8 cellular contexts compared by ENCODE assay signal in genomic region chr11:93541884-93542752, GRCh38. TPM values are rescaled to one million over a fixed set of nuclear protein-coding genes. Genes with fewer than 3 reads are reported as not detected.
DNase-seq lines count a peak whose midpoint lies in the region; ATAC-seq and TF ChIP-seq lines count a peak whose summit lies in the region.

No MANE protein-coding gene starts in this region.

- H2BK12ac ChIP-seq in neuronal stem cell (ENCODE audit: low read length) = no peak overlapping the region

- ATAC-seq in CD4-positive, alpha-beta T cell (ENCODE audit: poor library complexity) = peak; percentile 72
- peak; percentile 46 for ATAC-seq in GM19043 (IDR thresholded peaks at IDR 0.05; ENCODE audit: low read depth, unreplicated experiment)
- peak; percentile 50 for ATAC-seq in HG03139 (IDR thresholded peaks at IDR 0.05; ENCODE audit: unreplicated experiment)

- no peak overlapping the region for H3K4ac ChIP-seq in neuronal stem cell (ENCODE audit: low read length)

- H3K9ac ChIP-seq in OCI-LY3 (ENCODE audit: low read length) (peak overlapping the region; percentile 91), neuronal stem cell (ENCODE audit: low read depth, low read length, poor library complexity) (peak overlapping the region; percentile 89)

- peaks cover 5% of the 10 kb centered on the region for H3K36me3 Mint-ChIP-seq in CD4-positive, alpha-beta T cell (ENCODE audit: low read depth)

- no peak overlapping the region for H4K91ac ChIP-seq in neuronal stem cell (ENCODE audit: low read depth, low read length, poor library complexity)

- peak overlapping the region; percentile 84 for H2AFZ ChIP-seq in OCI-LY3 (ENCODE audit: low read depth, low read length)
- peak overlapping the region; percentile 96 for H2AFZ ChIP-seq in neuronal stem cell (ENCODE audit: low read length)

- H3K4me2 ChIP-seq in OCI-LY3 (ENCODE audit: low read length) = peak overlapping the region; percentile 97
- peak overlapping the region; percentile 55 for H3K4me2 ChIP-seq in neuronal stem cell (ENCODE audit: insufficient read depth, low read length, poor library complexity, severe bottlenecking)

- H3K4me1 Mint-ChIP-seq in CD4-positive, alpha-beta T cell (ENCODE audit: low read depth) = peaks cover 28% of the 10 kb centered on the region

- no peak overlapping the region for H3K14ac ChIP-seq in neuronal stem cell (ENCODE audit: low read length)

- POLR2A ChIA-PET in CD4-positive, alpha-beta T cell (lab: Charles Lee) = interaction anchor here (0.6 to 1.4 kb wide), 3 partner anchors 12 to 189 kb away, joined by 3 to 4 read pairs (median 3); partner anchors contain the start of gene CEP295

- H4K8ac ChIP-seq in neuronal stem cell (ENCODE audit: low read depth, low read length) = no peak overlapping the region

- H2AK5ac ChIP-seq in neuronal stem cell (ENCODE audit: low read depth, low read length) = peak overlapping the region; percentile 12

- no peak overlapping the region for H2BK15ac ChIP-seq in neuronal stem cell (ENCODE audit: low read length)

- peak overlapping the region; percentile 95 for H3K18ac ChIP-seq in neuronal stem cell (ENCODE audit: low read length)

- DNase-seq in CD4-positive, alpha-beta T cell = peak in 9 of 10 experiments; percentile 13 to 47 (median 24)
- DNase-seq in activated effector memory CD4-positive, alpha-beta T cell treated with Interleukin-2 at 50 U/mL for 16 hours = peak; percentile 28
- peak; percentile 20 for DNase-seq in glomerular endothelial cell (ENCODE audit: extremely low read depth, low read depth, low spot score)
- no peak for DNase-seq in neuronal stem cell (ENCODE audit: low spot score)
- no peak for DNase-seq in GF-D8 (lab: John Stamatoyannopoulos, UW)

- H3K36me3 ChIP-seq in OCI-LY3 (replicated peaks; ENCODE audit: low read depth, low read length) (no peaks in the 10 kb centered on the region), neuronal stem cell (replicated peaks in 1 of 2; ENCODE audit: control insufficient read depth in 2 of 2, insufficient read depth in 2 of 2, low read length in 2 of 2) (no peaks in the 10 kb centered on the region)

- no peak overlapping the region for H3K27ac ChIP-seq in CD4-positive, alpha-beta T cell (ENCODE audit: low read depth, low read length)
- H3K27ac ChIP-seq in OCI-LY3 (ENCODE audit: low read length) (peak overlapping the region; percentile 49), neuronal stem cell (replicated peaks; ENCODE audit: low read length) (no peak overlapping the region)

- no peaks in the 10 kb centered on the region for H3K27me3 Mint-ChIP-seq in CD4-positive, alpha-beta T cell

- peaks cover 5% of the 10 kb centered on the region for H3K79me1 ChIP-seq in neuronal stem cell (ENCODE audit: low read depth, low read length)

- H2BK120ac ChIP-seq in neuronal stem cell (ENCODE audit: low read depth, low read length) = no peak overlapping the region

- no peaks in the 10 kb centered on the region for H3K9me3 ChIP-seq in CD4-positive, alpha-beta T cell (ENCODE audit: control insufficient read depth, low read length)
- H3K9me3 ChIP-seq in OCI-LY3 (ENCODE audit: insufficient read depth, low read length) (no peaks in the 10 kb centered on the region), neuronal stem cell (replicated peaks in 1 of 2; ENCODE audit: control insufficient read depth in 2 of 2, insufficient read depth in 1 of 2, low read depth in 1 of 2, low read length in 2 of 2) (no peaks in the 10 kb centered on the region)

- peak overlapping the region; percentile 93 for H3K4me3 Mint-ChIP-seq in CD4-positive, alpha-beta T cell

- WGBS in neuronal stem cell (ENCODE audit: extremely low coverage in 2 of 2, insufficient read length in 2 of 2, insufficient replicate concordance in 1 of 2), 2 donors = no CpG with 5 or more reads among the region's 23 CpGs

- H3K9me3 Mint-ChIP-seq in CD4-positive, alpha-beta T cell = no peaks in the 10 kb centered on the region

- peak overlapping the region; percentile 59 for H2BK5ac ChIP-seq in neuronal stem cell (ENCODE audit: low read length)

- H3K23ac ChIP-seq in neuronal stem cell (ENCODE audit: low read depth, low read length, poor library complexity) = peak overlapping the region; percentile 29

- H4K20me1 ChIP-seq in OCI-LY3 (ENCODE audit: insufficient read depth, low read length) = peaks cover 15% of the 10 kb centered on the region

- TF ChIP-seq CTCF in CD4-positive, alpha-beta T cell (IDR thresholded peaks at IDR 0.05) = no peak
- TF ChIP-seq CTCF in OCI-LY3 (IDR thresholded peaks at IDR 0.05; ENCODE audit: low read depth, low read length) = no peak

- no peaks in the 10 kb centered on the region for H3K27me3 ChIP-seq in CD4-positive, alpha-beta T cell (ENCODE audit: control insufficient read depth, insufficient read depth, low read length)
- H3K27me3 ChIP-seq in OCI-LY3 (ENCODE audit: low read depth, low read length) (no peaks in the 10 kb centered on the region), neuronal stem cell (ENCODE audit: control insufficient read depth in 3 of 3, insufficient read depth in 3 of 3, low read depth in 1 of 3, low read length in 3 of 3) (peaks cover 0 to 23% (median 0%) of the 10 kb centered on the region in 3 experiments)

- H3K4me3 ChIP-seq in OCI-LY3 (ENCODE audit: low read length) = peak overlapping the region; percentile 88
- H3K4me3 ChIP-seq in neuronal stem cell (ENCODE audit: low read length in 2 of 2) = peak overlapping the region; percentile 58 to 93

- H3K79me2 ChIP-seq in OCI-LY3 (ENCODE audit: low read length) = peaks cover 45% of the 10 kb centered on the region

- CTCF ChIA-PET in CD4-positive, alpha-beta T cell (lab: Charles Lee) = interaction anchor here (1.0 to 1.4 kb wide), 2 partner anchors 12 to 308 kb away, joined by 3 to 4 read pairs; no protein-coding TSS in a partner anchor

- intact Hi-C loops in CD4-positive, alpha-beta T cell (cut with DNase I, micrococcal nuclease) = loop anchor here (2.0 to 10.0 kb wide), 6 partner anchors 60 to 955 kb away; partner anchors contain the start of gene MED17 (in 1 of the 2)

- H3K4me1 ChIP-seq in OCI-LY3 (ENCODE audit: low read length) (peaks cover 26% of the 10 kb centered on the region), neuronal stem cell (ENCODE audit: control insufficient read depth in 2 of 2, insufficient read depth in 1 of 2, low read depth in 1 of 2, low read length in 2 of 2) (peaks cover 3 to 14% of the 10 kb centered on the region in 2 donors)

- H3K27ac Mint-ChIP-seq in CD4-positive, alpha-beta T cell = peak overlapping the region; percentile 85

RNA-seq across cellular contexts. Expression of gene SMCO4, which starts 1.1 kb away (rescaled TPM):
- total RNA-seq in CD4-positive, alpha-beta T cell = under 1 TPM in 1 of 2 experiments, not detected in 1; 0.30 TPM
- 12.6 and 24.0 TPM in 2 replicates for total RNA-seq in glomerular endothelial cell
- 43.7 TPM for polyA plus RNA-seq in neuronal stem cell (2013, experiment 1 of 2)
- polyA plus RNA-seq in neuronal stem cell (2013, experiment 2 of 2) = 48.5 TPM

Comparison
In these comparisons a context has a peak if more than half of its experiments do, and no peak if none do; other contexts are left out.
1. DNase-seq: peak in CD4-positive, alpha-beta T cell (9 of 10), activated effector memory CD4-positive, alpha-beta T cell treated with Interleukin-2 at 50 U/mL for 16 hours (single experiment) and glomerular endothelial cell (single experiment); none in neuronal stem cell (single experiment) and GF-D8 (single experiment).
2. RNA of gene SMCO4, which starts 1.1 kb away (total RNA-seq): 12.6 to 24.0 TPM in glomerular endothelial cell; 0.30 TPM in CD4-positive, alpha-beta T cell; every median in the first group is over 10 times any median in the second.
3. Peak in every context shown above with its lines, with median percentiles within 50 percentile points of each other: ATAC-seq.